Comparison of ENCODE assay signal across 8 cellular contexts in genomic region chr1:207421078-207421477, GRCh38. TPM values are rescaled to one million over a fixed set of nuclear protein-coding genes. Genes with fewer than 3 reads are reported as not detected.
"Had no signal": no experiment of that assay in that cellular context is flagged by ENCODE, and none has a peak within 500 bp of the region (broad histone marks: within the 10 kb centered on the region; RNA-seq: fewer than 3 reads in every experiment).

No MANE protein-coding gene starts in this region.

- DNase-seq: GDM1, GF-D8 had no signal

- FAIRE-seq: G401.6, GM12878, GM12892, GM18507, GM19239 had no signal

- H3K4me3 ChIP-seq: GM12878 had no signal

- ATAC-seq: GM12878 had no signal

RNA-seq across cellular contexts. Expression of gene CR2, which starts 33.0 kb away (rescaled TPM):
- total RNA-seq: G401 had no signal
